In genomic region chr12:105332286-105332685, GRCh38 we compare ENCODE assay signal across 1 cellular context.
TF ChIP-seq lines count a peak whose summit lies in the region.

No MANE protein-coding gene starts in this region.

TF ChIP-seq in GM12878, 131 proteins besides CTCF, POLR2A, EP300 and RAD21:
- TF ChIP-seq MLLT1 (IDR thresholded peaks at IDR 0.05): 0 out of 2 replicates have a peak, but pooled peaks have one; percentile 26
